Comparison of ENCODE assay signal across 9 cellular contexts in the genomic region with DNA sequence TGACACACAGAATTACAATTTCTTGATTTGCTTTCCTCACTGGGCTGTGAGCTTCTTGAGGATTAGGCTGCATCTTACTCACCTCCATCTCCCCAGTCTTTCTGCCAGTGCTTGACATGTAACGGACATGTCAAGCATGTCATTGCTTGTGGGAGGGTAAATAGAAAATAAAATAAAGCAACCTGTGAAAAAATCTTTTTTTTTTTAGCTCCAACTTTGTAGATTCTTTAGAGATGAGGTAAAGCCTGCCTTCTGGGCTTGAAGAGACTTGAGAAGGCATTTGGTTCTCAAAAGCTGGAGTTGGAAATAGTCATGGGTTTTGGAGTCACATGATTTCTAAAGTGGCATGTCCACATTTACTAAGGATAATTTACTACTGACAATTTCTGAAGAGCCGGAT.
DNase-seq lines count a peak whose midpoint lies in the region; ATAC-seq and TF ChIP-seq lines count a peak whose summit lies in the region.
"Had no signal": no experiment of that assay in that cellular context is flagged by ENCODE, and none has a peak within 500 bp of the region (broad histone marks: within the 10 kb centered on the region; RNA-seq: fewer than 3 reads in every experiment).

No MANE protein-coding gene starts in this region.

- H3K36me3 Mint-ChIP-seq in mesothelial cell of epicardium: peaks cover under 1% of the 10 kb centered on the region

- DNase-seq in astrocyte of the spinal cord (ENCODE audit: low read depth, low spot score) (peak; percentile 35), mesothelial cell of epicardium (ENCODE audit: low spot score in 2 of 2, unreplicated experiment in 2 of 2) (no peak), SHP77 treated with DMSO at 0.1 percent for 48 hours (lab: John Stamatoyannopoulos, UW) (no peak), C1 segment of cervical spinal cord (lab: John Stamatoyannopoulos, UW) (no peak)
- DNase-seq: NCI-H2029 had no signal

- H3K4me1 Mint-ChIP-seq in mesothelial cell of epicardium: peaks cover 34% of the 10 kb centered on the region

- peaks cover 3% of the 10 kb centered on the region; the same call in 1 of the 2 replicates for H3K36me3 ChIP-seq in ACC112 (ENCODE audit: insufficient read depth, low read length)

- H3K27me3 ChIP-seq in ACC112 (ENCODE audit: insufficient read depth, low read length): no peaks in the 10 kb centered on the region

- ATAC-seq in GM19395 (IDR thresholded peaks at IDR 0.05; ENCODE audit: unreplicated experiment): peak; percentile 12
- ATAC-seq in HG03354 (IDR thresholded peaks at IDR 0.05; ENCODE audit: poor library complexity, severe bottlenecking, unreplicated experiment): no peak
- ATAC-seq in GM18858 (IDR thresholded peaks at IDR 0.05; ENCODE audit: unreplicated experiment): no peak

- in situ Hi-C loops in astrocyte of the spinal cord (cut with HindIII; ENCODE audit: low sequenced_read_pairs): no loop called here

- TF ChIP-seq CTCF in astrocyte of the spinal cord (IDR thresholded peaks at IDR 0.05; ENCODE audit: low read depth, low read length): no peak
- TF ChIP-seq CTCF in mesothelial cell of epicardium (IDR thresholded peaks at IDR 0.05; ENCODE audit: unreplicated experiment): no peak

- no peaks in the 10 kb centered on the region for H3K79me2 ChIP-seq in ACC112 (ENCODE audit: control insufficient read depth, insufficient read depth, low read length, unreplicated experiment)

- H3K27ac ChIP-seq in ACC112 (ENCODE audit: low read depth, low read length): peak overlapping the region; percentile 37

- peak overlapping the region; percentile 9 for H3K27ac Mint-ChIP-seq in mesothelial cell of epicardium

- peaks cover 9% of the 10 kb centered on the region for H3K27me3 Mint-ChIP-seq in mesothelial cell of epicardium (ENCODE audit: low read depth)

- H2AFZ ChIP-seq in ACC112 (ENCODE audit: low read length, unreplicated experiment): peak overlapping the region; percentile 7

- peaks cover 10% of the 10 kb centered on the region for H3K4me1 ChIP-seq in ACC112 (ENCODE audit: control insufficient read depth, insufficient read depth, low read length, unreplicated experiment)

- no peaks in the 10 kb centered on the region for H3K9me3 Mint-ChIP-seq in mesothelial cell of epicardium

- H3K4me3 ChIP-seq in ACC112 (ENCODE audit: low read depth, low read length) (peak overlapping the region; percentile 23; the same call in 1 of the 2 replicates), astrocyte of the spinal cord (ENCODE audit: low read depth, low read length) (no peak overlapping the region)

- H3K4me3 Mint-ChIP-seq in mesothelial cell of epicardium: no peak overlapping the region
